ENCODE assay signal across 1 cellular context in genomic region chr7:142503036-142503435, GRCh38.
TF ChIP-seq lines count a peak whose summit lies in the region.

No MANE protein-coding gene starts in this region.

TF ChIP-seq in SK-N-SH, 30 proteins besides CTCF, POLR2A, EP300 and RAD21 (continued from another document):
- TF ChIP-seq JUND (IDR thresholded peaks at IDR 0.05): no peak
- no peak for TF ChIP-seq EZH2phosphoT487 (IDR thresholded peaks at IDR 0.05; ENCODE audit: borderline replicate concordance, low read depth)
